Comparison of ENCODE assay signal across 13 cellular contexts in the genomic region with DNA sequence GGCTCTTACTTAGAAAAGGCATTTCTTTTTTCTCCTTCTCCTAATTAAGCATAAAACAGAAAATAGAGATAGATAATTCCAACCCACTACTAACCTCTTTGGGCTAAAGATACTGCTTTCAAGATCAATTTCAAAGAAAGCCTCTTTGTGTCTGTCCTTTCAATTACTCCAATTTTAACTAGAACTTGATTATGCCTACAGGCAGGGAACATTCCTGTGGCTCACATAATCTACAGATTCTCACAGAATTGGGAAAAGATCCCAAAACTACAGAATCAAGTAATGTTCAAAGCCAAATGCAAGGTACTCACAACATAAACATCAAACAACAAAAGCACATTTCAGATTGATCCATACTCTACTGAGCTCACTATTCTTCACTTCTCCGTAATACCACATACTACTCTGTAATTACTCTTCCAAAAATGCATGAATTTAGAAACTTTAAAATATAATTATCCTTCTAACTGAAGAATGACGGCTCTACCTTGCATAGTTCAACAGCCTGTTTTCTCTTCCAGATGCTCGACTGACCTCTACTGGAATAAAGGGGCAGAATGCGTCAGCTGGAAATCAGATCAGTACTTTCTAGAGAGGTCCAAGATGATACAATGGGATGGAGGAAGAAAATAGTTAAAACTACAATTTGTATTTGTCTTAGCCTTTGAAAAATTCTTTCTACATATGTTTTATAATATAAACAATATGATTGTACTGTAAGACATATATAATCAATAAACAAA. TPM values are rescaled to one million over a fixed set of nuclear protein-coding genes. Genes with fewer than 3 reads are reported as not detected.
DNase-seq lines count a peak whose midpoint lies in the region; ATAC-seq and TF ChIP-seq lines count a peak whose summit lies in the region.
"Had no signal": no experiment of that assay in that cellular context is flagged by ENCODE, and none has a peak within 500 bp of the region (broad histone marks: within the 10 kb centered on the region; RNA-seq: fewer than 3 reads in every experiment).

No MANE protein-coding gene starts in this region.

- H3K27ac ChIP-seq in DND-41 (ENCODE audit: low read length), result no peak overlapping the region

- H3K36me3 ChIP-seq in DND-41 (ENCODE audit: insufficient read depth, low read length), result no peaks in the 10 kb centered on the region
- no peaks in the 10 kb centered on the region for H3K36me3 ChIP-seq in H7 (replicated peaks; ENCODE audit: control insufficient read depth, insufficient read depth, low read length)

- H3K9me3 Mint-ChIP-seq in chondrocyte (ENCODE audit: low read depth), result no peaks in the 10 kb centered on the region
- H3K9me3 Mint-ChIP-seq: activated B cell treated with CpG ODN at 0.5 μM for 24 hours had no signal

- H3K4me3 ChIP-seq in DND-41 (ENCODE audit: low read depth in 1 of 2, low read length in 2 of 2) (no peak overlapping the region), H7 (ENCODE audit: insufficient read depth, low read depth, low read length) (no peak overlapping the region)

- peaks cover 13% of the 10 kb centered on the region for H3K36me3 Mint-ChIP-seq in chondrocyte (ENCODE audit: low read depth)

- H3K27me3 ChIP-seq in DND-41 (ENCODE audit: insufficient read depth, low read length, poor library complexity) (no peaks in the 10 kb centered on the region), H7 (ENCODE audit: control insufficient read depth, insufficient read depth, low read length) (no peaks in the 10 kb centered on the region)

- H3K9ac ChIP-seq in DND-41 (ENCODE audit: low read depth, low read length), result no peak overlapping the region

- no peaks in the 10 kb centered on the region for H4K20me1 ChIP-seq in DND-41 (ENCODE audit: insufficient read depth, low read length)

- no peaks in the 10 kb centered on the region for H3K79me2 ChIP-seq in DND-41 (ENCODE audit: insufficient read depth, low read length)

- peak; percentile 28 for TF ChIP-seq CTCF in DND-41 (IDR thresholded peaks at IDR 0.05; ENCODE audit: borderline replicate concordance, extremely low read depth, low read length, poor library complexity, severe bottlenecking)
- TF ChIP-seq CTCF in chondrocyte (IDR thresholded peaks at IDR 0.05), result peak; percentile 72

- DNase-seq in DND-41 (no peak), NCI-H2227 treated with DMSO at 0.1 percent for 48 hours (lab: John Stamatoyannopoulos, UW) (peak; percentile 12), chondrocyte (ENCODE audit: low spot score) (no peak), myocyte (ENCODE audit: low read depth) (peak; percentile 33), GM19238 (ENCODE audit: insufficient read length, low spot score) (no peak), H7 (no peak)
- DNase-seq in activated T-cell treated with anti-CD3 and anti-CD28 coated beads, Interleukin-2, amount 50 U/mL, for 48 hours, result no peak
- DNase-seq: activated B cell treated with CpG ODN at 0.5 μM for 24 hours; activated effector memory CD4-positive, alpha-beta T cell treated with Interleukin-2 at 50 U/mL for 16 hours; KG1; kidney glomerular epithelial cell had no signal

- ATAC-seq in DND-41 (ENCODE audit: insufficient read depth, low read depth) (no peak), HG03135 (IDR thresholded peaks at IDR 0.05; ENCODE audit: unreplicated experiment) (no peak)
- ATAC-seq: sciatic nerve had no signal

- H3K4me1 ChIP-seq in DND-41 (ENCODE audit: insufficient read depth, low read length), result no peaks in the 10 kb centered on the region

- H3K27me3 Mint-ChIP-seq in chondrocyte (ENCODE audit: low read depth), result no peaks in the 10 kb centered on the region
- H3K27me3 Mint-ChIP-seq: activated B cell treated with CpG ODN at 0.5 μM for 24 hours had no signal

- no peaks in the 10 kb centered on the region for H3K9me3 ChIP-seq in DND-41 (ENCODE audit: insufficient read depth, low read length, severe bottlenecking)

- peaks cover 26% of the 10 kb centered on the region for H3K4me1 Mint-ChIP-seq in chondrocyte (ENCODE audit: low read depth)

- H2AFZ ChIP-seq in DND-41 (ENCODE audit: low read depth, low read length), result no peak overlapping the region

- H3K27ac Mint-ChIP-seq in chondrocyte (ENCODE audit: unreplicated experiment), result no peak overlapping the region
- H3K27ac Mint-ChIP-seq: activated B cell treated with CpG ODN at 0.5 μM for 24 hours had no signal

- H3K4me2 ChIP-seq in DND-41 (ENCODE audit: insufficient read depth, low read length), result no peak overlapping the region

- no peak overlapping the region for H3K4me3 Mint-ChIP-seq in chondrocyte (ENCODE audit: unreplicated experiment)
- H3K4me3 Mint-ChIP-seq: activated B cell treated with CpG ODN at 0.5 μM for 24 hours had no signal

RNA-seq across cellular contexts. Expression of gene MTERF1, which starts 3.9 kb away (rescaled TPM):
- total RNA-seq in chondrocyte (7.7 to 11.7 TPM (median 8.0 TPM) in 3 replicates), myocyte (10.2 and 13.2 TPM in 2 replicates)
- polyA plus RNA-seq in myocyte (2012), result 4.4 TPM
- 8.2 and 9.7 TPM in 2 replicates for total RNA-seq in H7 (2014; rRNA removed; shearing (Covaris generic))

Comparison
In these comparisons a context has a peak if more than half of its experiments do, and no peak if none do; other contexts are left out.
1. DNase-seq: peak in NCI-H2227 treated with DMSO at 0.1 percent for 48 hours (single experiment) and myocyte (single experiment); none in DND-41 (single experiment), chondrocyte (single experiment), GM19238 (single experiment), activated T-cell treated with anti-CD3 and anti-CD28 coated beads, Interleukin-2, amount 50 U/mL, for 48 hours (0 of 2) and H7 (single experiment).